8 cellular contexts compared by ENCODE assay signal in genomic region chr20:37042986-37043972, GRCh38. TPM values are rescaled to one million over a fixed set of nuclear protein-coding genes. Genes with fewer than 3 reads are reported as not detected.
A peak's percentile ranks its signal among the peaks of the same experiment; 100 is the strongest.
DNase-seq lines count a peak whose midpoint lies in the region; ATAC-seq and TF ChIP-seq lines count a peak whose summit lies in the region.

No MANE protein-coding gene starts in this region.

- H3K4me1 Mint-ChIP-seq in activated naive CD8-positive, alpha-beta T cell treated with anti-CD3 and anti-CD28 coated beads, Interleukin-2, amount 10 ng/mL, durations not matched to agents 7 days and 5 days: peaks cover 34% of the 10 kb centered on the region
- no peaks in the 10 kb centered on the region for H3K4me1 Mint-ChIP-seq in nephron progenitor cell

- ATAC-seq in GM21423 (IDR thresholded peaks at IDR 0.05; ENCODE audit: unreplicated experiment) (peak; percentile 62), HG03521 (IDR thresholded peaks at IDR 0.05; ENCODE audit: unreplicated experiment) (peak; percentile 55)
- ATAC-seq in activated naive CD8-positive, alpha-beta T cell treated with anti-CD3 and anti-CD28 coated beads, Interleukin-2, amount 10 ng/mL, durations not matched to agents 7 days and 5 days (ENCODE audit: low read depth): peak; percentile 84

- peak; percentile 24 for DNase-seq in GM10266 (ENCODE audit: extremely low spot score)
- peak; percentile 57 for DNase-seq in activated naive CD8-positive, alpha-beta T cell treated with anti-CD3 and anti-CD28 coated beads, Interleukin-2, amount 10 ng/mL, durations not matched to agents 7 days and 5 days
- no peak for DNase-seq in UCSD-AML1 (lab: John Stamatoyannopoulos, UW; ENCODE audit: unreplicated experiment)
- no peak for DNase-seq in nephron progenitor cell
- no peak for DNase-seq in NCI-H1092 (lab: John Stamatoyannopoulos, UW)
- no peak for DNase-seq in RKO (ENCODE audit: low spot score)

- no peak for TF ChIP-seq CTCF in GM10266 (IDR thresholded peaks at IDR 0.05; ENCODE audit: control insufficient read depth, insufficient read depth, low read depth, missing control alignments)
- TF ChIP-seq CTCF in nephron progenitor cell (IDR thresholded peaks at IDR 0.05): no peak

- peak overlapping the region; percentile 99 for H3K27ac Mint-ChIP-seq in activated naive CD8-positive, alpha-beta T cell treated with anti-CD3 and anti-CD28 coated beads, Interleukin-2, amount 10 ng/mL, durations not matched to agents 7 days and 5 days
- H3K27ac Mint-ChIP-seq in nephron progenitor cell: no peak overlapping the region

- POLR2A ChIA-PET in activated naive CD8-positive, alpha-beta T cell treated with anti-CD3 and anti-CD28 coated beads, Interleukin-2, amount 10 ng/mL, durations not matched to agents 7 days and 5 days (lab: Charles Lee): interaction anchor here (0.6 to 2.2 kb wide), 18 partner anchors 16 to 270 kb away, joined by 3 to 32 read pairs (median 4); partner anchors contain the start of genes DSN1 and RBL1

- H3K4me3 Mint-ChIP-seq in activated naive CD8-positive, alpha-beta T cell treated with anti-CD3 and anti-CD28 coated beads, Interleukin-2, amount 10 ng/mL, durations not matched to agents 7 days and 5 days: peak overlapping the region; percentile 88
- H3K4me3 Mint-ChIP-seq in nephron progenitor cell: no peak overlapping the region

- H3K36me3 Mint-ChIP-seq in activated naive CD8-positive, alpha-beta T cell treated with anti-CD3 and anti-CD28 coated beads, Interleukin-2, amount 10 ng/mL, durations not matched to agents 7 days and 5 days: peaks cover 60% of the 10 kb centered on the region
- peaks cover 89% of the 10 kb centered on the region for H3K36me3 Mint-ChIP-seq in nephron progenitor cell (ENCODE audit: low read depth)

- H3K27me3 Mint-ChIP-seq in activated naive CD8-positive, alpha-beta T cell treated with anti-CD3 and anti-CD28 coated beads, Interleukin-2, amount 10 ng/mL, durations not matched to agents 7 days and 5 days: no peaks in the 10 kb centered on the region
- H3K27me3 Mint-ChIP-seq in nephron progenitor cell (ENCODE audit: low read depth, poor library complexity): peaks cover 3% of the 10 kb centered on the region

- peaks cover 5% of the 10 kb centered on the region for H3K9me3 Mint-ChIP-seq in activated naive CD8-positive, alpha-beta T cell treated with anti-CD3 and anti-CD28 coated beads, Interleukin-2, amount 10 ng/mL, durations not matched to agents 7 days and 5 days
- peaks cover 23% of the 10 kb centered on the region for H3K9me3 Mint-ChIP-seq in nephron progenitor cell

RNA-seq across cellular contexts. Expression of gene RBL1, which starts 52.5 kb away (rescaled TPM):
- total RNA-seq in activated naive CD8-positive, alpha-beta T cell treated with anti-CD3 and anti-CD28 coated beads, Interleukin-2, amount 10 ng/mL, durations not matched to agents 7 days and 5 days: 10 to 100 TPM; 46.8 to 49.4 TPM

Comparison
In these comparisons a context has a peak if more than half of its experiments do, and no peak if none do; other contexts are left out.
1. DNase-seq: peak in GM10266 (single experiment) and activated naive CD8-positive, alpha-beta T cell treated with anti-CD3 and anti-CD28 coated beads, Interleukin-2, amount 10 ng/mL, durations not matched to agents 7 days and 5 days (single experiment); none in UCSD-AML1 (single experiment), nephron progenitor cell (single experiment), NCI-H1092 (single experiment) and RKO (single experiment).
2. Peak in every context shown above with its lines, with median percentiles within 50 percentile points of each other: ATAC-seq.